16 cellular contexts compared by ENCODE assay signal in the genomic region with DNA sequence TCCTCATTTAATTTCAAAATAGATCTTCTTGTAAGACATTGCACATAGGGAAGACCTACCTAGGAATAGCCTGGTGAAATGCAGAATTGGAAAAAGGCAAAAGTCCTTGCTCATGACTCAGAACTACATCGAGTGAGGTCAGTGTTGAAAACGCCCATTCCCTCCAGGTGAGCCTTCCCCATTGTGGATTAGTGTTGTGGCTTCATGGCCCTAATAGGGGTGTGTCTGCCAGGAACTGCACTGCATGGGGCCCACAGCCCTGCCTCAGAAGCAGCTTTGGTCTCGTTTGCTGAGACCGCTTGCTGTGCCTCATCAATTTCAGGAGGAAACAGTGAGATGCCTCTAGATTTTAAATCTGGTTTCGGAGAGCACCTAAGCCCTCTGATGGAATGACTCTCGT. TPM values are rescaled to one million over a fixed set of nuclear protein-coding genes. Genes with fewer than 3 reads are reported as not detected.
A peak's percentile ranks its signal among the peaks of the same experiment; 100 is the strongest.
DNase-seq lines count a peak whose midpoint lies in the region; ATAC-seq and TF ChIP-seq lines count a peak whose summit lies in the region.
"Had no signal": no experiment of that assay in that cellular context is flagged by ENCODE, and none has a peak within 500 bp of the region (broad histone marks: within the 10 kb centered on the region; RNA-seq: fewer than 3 reads in every experiment).

No MANE protein-coding gene starts in this region.

- no peaks in the 10 kb centered on the region for H3K27me3 Mint-ChIP-seq in activated T-cell treated with anti-CD3 and anti-CD28 coated beads, Interleukin-2, amount 50 U/mL, for 4 hours (ENCODE audit: low read depth)
- H3K27me3 Mint-ChIP-seq in CD14-positive monocyte (ENCODE audit: low read depth in 3 of 3): peaks cover 1 to 7% (median 2%) of the 10 kb centered on the region in 3 donors
- H3K27me3 Mint-ChIP-seq: CD4-positive, alpha-beta T cell had no signal

- TF ChIP-seq CTCF in HEK293 (tag by site-specific recombination; IDR thresholded peaks at IDR 0.05) (no peak), RWPE2 (IDR thresholded peaks at IDR 0.05; ENCODE audit: poor library complexity, severe bottlenecking) (no peak), hepatocyte (IDR thresholded peaks at IDR 0.05; ENCODE audit: poor library complexity) (no peak), spleen (IDR thresholded peaks at IDR 0.05 in 8 of 11, conservative IDR thresholded peaks at IDR 0.05 in 3 of 11) (no peak), CD14-positive monocyte (IDR thresholded peaks at IDR 0.05) (no peak)

- H3K4me2 ChIP-seq in hepatocyte: no peak overlapping the region

- peak; percentile 45; the same call in 2 of the 3 replicates for ATAC-seq in RWPE2 (ENCODE audit: low read depth)
- ATAC-seq in GM18505 (IDR thresholded peaks at IDR 0.05; ENCODE audit: unreplicated experiment): no peak
- no peak for ATAC-seq in activated T-cell treated with anti-CD3 and anti-CD28 coated beads, Interleukin-2, amount 50 U/mL, for 4 hours

- WGBS in hepatocyte (ENCODE audit: low lambda C conversion rate, missing lambda C conversion rate): 59% methylated on average over 6 of the region's 6 CpGs
- 74 to 82% (median 79%) methylated on average over 6 of the region's 6 CpGs for WGBS in spleen, 5 donors

- DNase-seq in RWPE2 (ENCODE audit: low spot score): no peak
- DNase-seq in hepatocyte (ENCODE audit: low spot score): peak; percentile 58
- no peak for DNase-seq in spleen
- no peak for DNase-seq in activated T-cell treated with anti-CD3 and anti-CD28 coated beads, Interleukin-2, amount 50 U/mL, for 4 hours
- DNase-seq in CD14-positive monocyte (ENCODE audit: low spot score): no peak
- DNase-seq: Calu3; CD4-positive, alpha-beta T cell; GOT3; NCI-H1105; NCI-H187; NCI-H526 treated with DMSO at 0.1 percent for 48 hours; NK-92 treated with Interleukin-12 subunit alpha and Interleukin-12 subunit beta, amount 100 ng/mL, for 24 hours had no signal

- no peak overlapping the region for H2AFZ ChIP-seq in hepatocyte

- no peak overlapping the region for H3K27ac ChIP-seq in HEK293 (ENCODE audit: extremely low read depth, low read depth, low read length)
- no peak overlapping the region for H3K27ac ChIP-seq in RWPE2 (ENCODE audit: poor library complexity, severe bottlenecking)
- no peak overlapping the region for H3K27ac ChIP-seq in hepatocyte
- H3K27ac ChIP-seq in spleen: peak overlapping the region in 5 of 8 donors; percentile 9 to 84 (median 59)
- H3K27ac ChIP-seq: SJSA1 had no signal

- CTCF ChIA-PET in HEK293 (lab: Yijun Ruan, JAX): interaction anchor here (2.5 kb wide), 1 partner anchor 12 kb away, joined by 12 read pairs; no protein-coding TSS in a partner anchor

- no peaks in the 10 kb centered on the region for H3K4me1 ChIP-seq in HEK293 (ENCODE audit: control insufficient read depth, insufficient read depth, low read length)
- no peaks in the 10 kb centered on the region for H3K4me1 ChIP-seq in RWPE2 (ENCODE audit: insufficient read depth, poor library complexity, severe bottlenecking)
- peaks cover 3% of the 10 kb centered on the region for H3K4me1 ChIP-seq in hepatocyte (ENCODE audit: insufficient read depth)
- H3K4me1 ChIP-seq in spleen: peaks cover 0 to 48% (median 24%) of the 10 kb centered on the region in 6 donors
- H3K4me1 ChIP-seq: SJSA1 had no signal

- H3K27me3 ChIP-seq in RWPE2 (ENCODE audit: insufficient read depth, poor library complexity, severe bottlenecking) (no peaks in the 10 kb centered on the region), hepatocyte (no peaks in the 10 kb centered on the region), spleen (replicated peaks in 1 of 7) (peaks cover 0 to 5% (median 0%) of the 10 kb centered on the region in 7 donors)
- H3K27me3 ChIP-seq: SJSA1 had no signal

- H3K79me2 ChIP-seq in hepatocyte: no peaks in the 10 kb centered on the region

- no peaks in the 10 kb centered on the region for H3K9me2 ChIP-seq in hepatocyte (replicated peaks; ENCODE audit: insufficient read depth)

- no peak overlapping the region for H3K4me3 Mint-ChIP-seq in activated T-cell treated with anti-CD3 and anti-CD28 coated beads, Interleukin-2, amount 50 U/mL, for 4 hours
- no peak overlapping the region for H3K4me3 Mint-ChIP-seq in CD14-positive monocyte
- H3K4me3 Mint-ChIP-seq: CD4-positive, alpha-beta T cell had no signal

- H3K4me1 Mint-ChIP-seq in activated T-cell treated with anti-CD3 and anti-CD28 coated beads, Interleukin-2, amount 50 U/mL, for 4 hours (ENCODE audit: low read depth): peaks cover 4% of the 10 kb centered on the region
- peaks cover 18% of the 10 kb centered on the region for H3K4me1 Mint-ChIP-seq in CD14-positive monocyte

- intact Hi-C loops in spleen (cut with DNase I; ENCODE audit: low total_unique reads): no loop called here
- intact Hi-C loops in CD14-positive monocyte (cut with micrococcal nuclease): no loop called here

- POLR2A ChIA-PET in HEK293 (lab: Yijun Ruan, JAX): no interaction called here

- no peak for TF ChIP-seq POLR2A in spleen (IDR thresholded peaks at IDR 0.05)
- no peak for TF ChIP-seq POLR2A in GM18505 (IDR thresholded peaks at IDR 0.05; ENCODE audit: borderline replicate concordance, extremely low read depth, insufficient read depth, insufficient read length)

- H3K36me3 ChIP-seq in HEK293 (ENCODE audit: control insufficient read depth in 2 of 2, insufficient read depth in 1 of 2, low read length in 2 of 2): peaks cover 0 to 3% of the 10 kb centered on the region in 2 experiments; a peak in 2 of 3 replicates
- no peaks in the 10 kb centered on the region for H3K36me3 ChIP-seq in RWPE2 (ENCODE audit: low read depth)
- no peaks in the 10 kb centered on the region for H3K36me3 ChIP-seq in hepatocyte (replicated peaks; ENCODE audit: insufficient read depth, low read depth)
- H3K36me3 ChIP-seq in spleen: peaks cover 0 to 56% (median 30%) of the 10 kb centered on the region in 6 donors
- H3K36me3 ChIP-seq: SJSA1 had no signal

- H3K4me3 ChIP-seq in HEK293 (ENCODE audit: low read depth, low read length): no peak overlapping the region
- H3K4me3 ChIP-seq in RWPE2 (ENCODE audit: severe bottlenecking): no peak overlapping the region
- H3K4me3 ChIP-seq in hepatocyte: no peak overlapping the region
- no peak overlapping the region for H3K4me3 ChIP-seq in spleen
- H3K4me3 ChIP-seq: SJSA1 had no signal

- no peaks in the 10 kb centered on the region for H4K20me1 ChIP-seq in hepatocyte (ENCODE audit: insufficient read depth, poor library complexity, severe bottlenecking)

- H3K36me3 Mint-ChIP-seq in activated T-cell treated with anti-CD3 and anti-CD28 coated beads, Interleukin-2, amount 50 U/mL, for 4 hours (ENCODE audit: insufficient read depth): peaks cover 10% of the 10 kb centered on the region
- H3K36me3 Mint-ChIP-seq in CD14-positive monocyte: peaks cover 2 to 19% of the 10 kb centered on the region in 2 donors

- no peak overlapping the region for H3K27ac Mint-ChIP-seq in CD14-positive monocyte
- H3K27ac Mint-ChIP-seq: CD4-positive, alpha-beta T cell had no signal

- H3K9me3 Mint-ChIP-seq in activated T-cell treated with anti-CD3 and anti-CD28 coated beads, Interleukin-2, amount 50 U/mL, for 4 hours: no peaks in the 10 kb centered on the region
- H3K9me3 Mint-ChIP-seq in CD14-positive monocyte: peaks cover 0 to 1% (median 0%) of the 10 kb centered on the region in 7 donors
- H3K9me3 Mint-ChIP-seq: CD4-positive, alpha-beta T cell had no signal

- H3K9me3 ChIP-seq in HEK293 (ENCODE audit: control insufficient read depth, insufficient read depth, low read depth, low read length) (no peaks in the 10 kb centered on the region), RWPE2 (ENCODE audit: severe bottlenecking) (no peaks in the 10 kb centered on the region), hepatocyte (ENCODE audit: low read depth) (no peaks in the 10 kb centered on the region), spleen (no peaks in the 10 kb centered on the region)
- H3K9me3 ChIP-seq: SJSA1 had no signal

TF ChIP-seq in HEK293, 187 proteins besides CTCF, POLR2A, EP300 and RAD21:
- TF ChIP-seq ZNF707 (tag by site-specific recombination; IDR thresholded peaks at IDR 0.05) (no peak), KLF1 (tag by site-specific recombination; IDR thresholded peaks at IDR 0.05) (peak; percentile 62), EGR2 (tag by site-specific recombination; IDR thresholded peaks at IDR 0.05; ENCODE audit: low read depth) (no peak), ZNF239 (tag by site-specific recombination; IDR thresholded peaks at IDR 0.05) (no peak), ZIC2 (tag by site-specific recombination; IDR thresholded peaks at IDR 0.05) (peak; percentile 84), ZNF626 (tag by site-specific recombination; IDR thresholded peaks at IDR 0.05) (no peak), ZNF747 (tag by site-specific recombination; IDR thresholded peaks at IDR 0.05) (no peak), ZBTB8A (tag by site-specific recombination; IDR thresholded peaks at IDR 0.05) (peak; percentile 40)
- TF ChIP-seq, protein P1, sequence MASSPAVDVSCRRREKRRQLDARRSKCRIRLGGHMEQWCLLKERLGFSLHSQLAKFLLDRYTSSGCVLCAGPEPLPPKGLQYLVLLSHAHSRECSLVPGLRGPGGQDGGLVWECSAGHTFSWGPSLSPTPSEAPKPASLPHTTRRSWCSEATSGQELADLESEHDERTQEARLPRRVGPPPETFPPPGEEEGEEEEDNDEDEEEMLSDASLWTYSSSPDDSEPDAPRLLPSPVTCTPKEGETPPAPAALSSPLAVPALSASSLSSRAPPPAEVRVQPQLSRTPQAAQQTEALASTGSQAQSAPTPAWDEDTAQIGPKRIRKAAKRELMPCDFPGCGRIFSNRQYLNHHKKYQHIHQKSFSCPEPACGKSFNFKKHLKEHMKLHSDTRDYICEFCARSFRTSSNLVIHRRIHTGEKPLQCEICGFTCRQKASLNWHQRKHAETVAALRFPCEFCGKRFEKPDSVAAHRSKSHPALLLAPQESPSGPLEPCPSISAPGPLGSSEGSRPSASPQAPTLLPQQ (tag by site-specific recombination; IDR thresholded peaks at IDR 0.05): peak; percentile 53; the same call in 1 of the 2 replicates
TF ChIP-seq in HEK293: peak in this region for 4.

RNA-seq across cellular contexts. Expression of a gene that starts 17.0 kb away (rescaled TPM):
- 84.4 and 92.0 TPM in 2 replicates for total RNA-seq in hepatocyte
- 589 and 696 TPM in 2 replicates for polyA plus RNA-seq in hepatocyte
- total RNA-seq in spleen: 100 to 1,000 TPM in 2 of 7 donors, 10 to 100 TPM in 5; 38.1 to 123 (median 72.9) TPM
- polyA plus RNA-seq in spleen: 10 to 100 TPM; 28.9 to 77.8 (median 48.3) TPM
- total RNA-seq in activated T-cell treated with anti-CD3 and anti-CD28 coated beads, Interleukin-2, amount 50 U/mL, for 4 hours: under 1 TPM in 2 of 3 donors, not detected in 1; 0.29 to 0.96 TPM
- not detected for polyA plus RNA-seq in CD14-positive monocyte
- total RNA-seq: Calu3; CD4-positive, alpha-beta T cell; OCI-LY7; SJSA1 had no signal

RNA-seq across cellular contexts. Expression of a gene that starts 52.6 kb away (rescaled TPM):
- 15.5 and 23.9 TPM in 2 replicates for total RNA-seq in hepatocyte
- polyA plus RNA-seq in hepatocyte: 28.1 and 58.7 TPM in 2 replicates
- not detected for total RNA-seq in spleen
- polyA plus RNA-seq in spleen: under 1 TPM in 1 of 3 donors, not detected in 2; 0.14 TPM
- not detected for total RNA-seq in activated T-cell treated with anti-CD3 and anti-CD28 coated beads, Interleukin-2, amount 50 U/mL, for 4 hours
- not detected for polyA plus RNA-seq in CD14-positive monocyte
- total RNA-seq: Calu3; CD4-positive, alpha-beta T cell; OCI-LY7; SJSA1 had no signal

Comparison
In these comparisons a context has a peak if more than half of its experiments do, and no peak if none do; other contexts are left out.
1. H3K27ac ChIP-seq: peak in spleen (5 of 8); none in HEK293 (single experiment), RWPE2 (single experiment) and hepatocyte (single experiment).
2. RNA of a gene that starts 17.0 kb away (total RNA-seq): 84.4 to 92.0 TPM in hepatocyte and 38.1 to 123 TPM in spleen; 0.29 to 0.96 TPM in activated T-cell treated with anti-CD3 and anti-CD28 coated beads, Interleukin-2, amount 50 U/mL, for 4 hours; every median in the first group is over 10 times any median in the second.
3. RNA of a gene that starts 52.6 kb away (total RNA-seq): 15.5 to 23.9 TPM in hepatocyte; not detected in activated T-cell treated with anti-CD3 and anti-CD28 coated beads, Interleukin-2, amount 50 U/mL, for 4 hours and not detected in spleen; every median in the first group is over 10 times any median in the second.